Comparison of ENCODE assay signal across 8 cellular contexts in genomic region chr2:191165190-191165643, GRCh38. TPM values are rescaled to one million over a fixed set of nuclear protein-coding genes. Genes with fewer than 3 reads are reported as not detected.
DNase-seq lines count a peak whose midpoint lies in the region; ATAC-seq and TF ChIP-seq lines count a peak whose summit lies in the region.

No MANE protein-coding gene starts in this region.

- H3K4me1 ChIP-seq in Peyer's patch (peaks cover 0 to 17% (median 0%) of the 10 kb centered on the region in 4 donors), aorta (ENCODE audit: control insufficient read depth in 1 of 2, insufficient read depth in 2 of 2, low read length in 2 of 2) (peaks cover 4 to 11% of the 10 kb centered on the region in 2 donors)

- H3K27me3 ChIP-seq in Peyer's patch (no peaks in the 10 kb centered on the region), aorta (ENCODE audit: control insufficient read depth in 1 of 2, insufficient read depth in 2 of 2, low read length in 1 of 2) (no peaks in the 10 kb centered on the region)

- TF ChIP-seq POLR2A in Peyer's patch (IDR thresholded peaks at IDR 0.05), result no peak

- H3K27ac ChIP-seq in Peyer's patch (no peak overlapping the region), aorta (ENCODE audit: low read depth in 1 of 2, low read length in 2 of 2) (no peak overlapping the region)

- no peaks in the 10 kb centered on the region for H3K36me3 ChIP-seq in Peyer's patch
- no peaks in the 10 kb centered on the region for H3K36me3 ChIP-seq in aorta (ENCODE audit: control insufficient read depth in 1 of 2, insufficient read depth in 2 of 2, low read length in 1 of 2)

- DNase-seq in DMS153 (lab: John Stamatoyannopoulos, UW), result peak; percentile 61
- DNase-seq in Peyer's patch, result peak in 1 of 3 donors; percentile 54
- DNase-seq in dedifferentiated amniotic fluid mesenchymal stem cell (ENCODE audit: extremely low spot score), result peak; percentile 75
- peak; percentile 77 for DNase-seq in medulla oblongata (ENCODE audit: extremely low spot score)
- no peak for DNase-seq in aorta
- DNase-seq in hepatic stellate cell (ENCODE audit: low spot score), result no peak

- WGBS in aorta, 2 donors, result 21 to 22% methylated on average over 4 of the region's 4 CpGs

- TF ChIP-seq CTCF in Peyer's patch (IDR thresholded peaks at IDR 0.05), result peak; percentile 29 to 76 (median 52)

- ATAC-seq in GM19324 (IDR thresholded peaks at IDR 0.05; ENCODE audit: low FRiP score, unreplicated experiment), result peak; percentile 49
- peak; percentile 74 for ATAC-seq in HG03469 (IDR thresholded peaks at IDR 0.05; ENCODE audit: unreplicated experiment)
- peak; percentile 91 for ATAC-seq in aorta (ENCODE audit: low FRiP score)

- intact Hi-C loops in aorta (cut with DNase I), result loop anchor here (5.0 kb wide), 2 partner anchors 337 to 357 kb away; no protein-coding TSS in a partner anchor

- no peaks in the 10 kb centered on the region for H3K9me3 ChIP-seq in Peyer's patch
- no peaks in the 10 kb centered on the region for H3K9me3 ChIP-seq in aorta (ENCODE audit: control insufficient read depth, low read length)

- H3K4me3 ChIP-seq in Peyer's patch (no peak overlapping the region), aorta (ENCODE audit: low read length in 2 of 2) (no peak overlapping the region)

RNA-seq across cellular contexts. Expression of gene STAT4, which starts 14.4 kb away (rescaled TPM):
- total RNA-seq in Peyer's patch (10 to 100 TPM in 1 of 4 donors, 1 to 10 TPM in 3; 5.0 to 18.2 (median 5.9) TPM), aorta (1 to 10 TPM; 3.8 to 7.7 TPM)
- polyA plus RNA-seq in aorta, result 1 to 10 TPM; 1.1 to 2.2 TPM

Comparison
In these comparisons a context has a peak if more than half of its experiments do, and no peak if none do; other contexts are left out.
1. DNase-seq: peak in DMS153 (single experiment), dedifferentiated amniotic fluid mesenchymal stem cell (single experiment) and medulla oblongata (single experiment); none in aorta (0 of 2) and hepatic stellate cell (single experiment).
2. Peak in every context shown above with its lines, with median percentiles within 50 percentile points of each other: ATAC-seq.